13 cellular contexts compared by ENCODE assay signal in genomic region chr18:34358923-34359322, GRCh38.
DNase-seq lines count a peak whose midpoint lies in the region; ATAC-seq and TF ChIP-seq lines count a peak whose summit lies in the region.
"Had no signal": no experiment of that assay in that cellular context is flagged by ENCODE, and none has a peak within 500 bp of the region (broad histone marks: within the 10 kb centered on the region; RNA-seq: fewer than 3 reads in every experiment).

No MANE protein-coding gene starts in this region.

- TF ChIP-seq POLR2A in gastrocnemius medialis (IDR thresholded peaks at IDR 0.05) = no peak

- ATAC-seq in GM18511 (IDR thresholded peaks at IDR 0.05; ENCODE audit: unreplicated experiment) (peak; percentile 96), GM19455 (IDR thresholded peaks at IDR 0.05; ENCODE audit: unreplicated experiment) (peak; percentile 74), HG02870 (IDR thresholded peaks at IDR 0.05; ENCODE audit: unreplicated experiment) (peak; percentile 98), gastrocnemius medialis (no peak), HG03571 (IDR thresholded peaks at IDR 0.05; ENCODE audit: unreplicated experiment) (no peak)

- intact Hi-C loops in gastrocnemius medialis (cut with DNase I; ENCODE audit: low total_unique reads) = no loop called here

- no peaks in the 10 kb centered on the region for H3K27me3 ChIP-seq in gastrocnemius medialis
- H3K27me3 ChIP-seq: right atrium auricular region had no signal

- H3K4me3 ChIP-seq in gastrocnemius medialis = no peak overlapping the region
- H3K4me3 ChIP-seq: right atrium auricular region had no signal

- H3K9me3 ChIP-seq in gastrocnemius medialis = no peaks in the 10 kb centered on the region
- H3K9me3 ChIP-seq: right atrium auricular region had no signal

- in situ Hi-C loops in gastrocnemius medialis (cut with MboI; ENCODE audit: low sequenced_read_pairs in 4 of 4) = loop anchor here in 2 of 4 donors (25.0 kb wide), 2 partner anchors 97 to 428 kb away; no protein-coding TSS in a partner anchor

- TF ChIP-seq CTCF in gastrocnemius medialis (IDR thresholded peaks at IDR 0.05 in 4 of 5, conservative IDR thresholded peaks at IDR 0.05 in 1 of 5) = no peak

- no peaks in the 10 kb centered on the region for H3K36me3 ChIP-seq in gastrocnemius medialis
- H3K36me3 ChIP-seq: right atrium auricular region had no signal

- no peak overlapping the region for H3K27ac ChIP-seq in gastrocnemius medialis
- H3K27ac ChIP-seq: right atrium auricular region had no signal

- no peaks in the 10 kb centered on the region for H3K4me1 ChIP-seq in gastrocnemius medialis
- H3K4me1 ChIP-seq: right atrium auricular region had no signal

- DNase-seq in NCI-H69 (lab: John Stamatoyannopoulos, UW) (peak; percentile 77), gastrocnemius medialis (no peak), activated gamma-delta T cell treated with Interleukin-2 at 50 U/mL for 16 hours (no peak), NOMO-1 treated with dmso at 0.1 percent for 144 hours (lab: John Stamatoyannopoulos, UW; ENCODE audit: unreplicated experiment) (no peak)
- DNase-seq: activated T-cell treated with anti-CD3 and anti-CD28 coated beads, Interleukin-2, amount 50 U/mL, for 48 hours; CD4-positive, alpha-beta memory T cell; Kasumi-1; trophoblast cell had no signal

Comparison
In these comparisons a context has a peak if more than half of its experiments do, and no peak if none do; other contexts are left out.
1. ATAC-seq: peak in GM18511 (single experiment), GM19455 (single experiment) and HG02870 (single experiment); none in gastrocnemius medialis (0 of 2) and HG03571 (single experiment).